ENCODE assay signal across 8 cellular contexts in genomic region chr9:113401027-113401792, GRCh38. TPM values are rescaled to one million over a fixed set of nuclear protein-coding genes. Genes with fewer than 3 reads are reported as not detected.
A peak's percentile ranks its signal among the peaks of the same experiment; 100 is the strongest.
DNase-seq lines count a peak whose midpoint lies in the region; ATAC-seq and TF ChIP-seq lines count a peak whose summit lies in the region.

TSS of gene ALAD (minus strand) at chr9:113401284. CDS start at chr9:113393559, 7,725 bp downstream.

- intact Hi-C loops in activated B cell treated with CpG ODN at 0.5 μM for 24 hours (cut with micrococcal nuclease), result loop anchor here (1.0 to 10.0 kb wide), 11 partner anchors 9 to 257 kb away; partner anchors contain the start of genes C9orf43, FKBP15, POLE3 and SLC31A1

- no peaks in the 10 kb centered on the region for H3K9me3 Mint-ChIP-seq in activated B cell treated with CpG ODN at 0.5 μM for 24 hours

- peaks cover 17% of the 10 kb centered on the region for H3K4me1 Mint-ChIP-seq in activated B cell treated with CpG ODN at 0.5 μM for 24 hours

- peak; percentile 99 for ATAC-seq in GM19023 (IDR thresholded peaks at IDR 0.05; ENCODE audit: unreplicated experiment)
- ATAC-seq in HG03280 (IDR thresholded peaks at IDR 0.05; ENCODE audit: unreplicated experiment), result peak; percentile 100
- ATAC-seq in activated B cell treated with CpG ODN at 0.5 μM for 24 hours (ENCODE audit: low read depth), result peak; percentile 99

- peak within 1 kb of the TSS; percentile 80 for H3K27ac ChIP-seq in caudate nucleus (ENCODE audit: low read depth, low read length)

- peak; percentile 98 for DNase-seq in AG10803 (ENCODE audit: low read depth)
- DNase-seq in NCI-H345 (lab: John Stamatoyannopoulos, UW), result peak; percentile 99
- DNase-seq in activated B cell treated with CpG ODN at 0.5 μM for 24 hours, result peak; percentile 99
- peak; percentile 71 to 100 (median 98) for DNase-seq in caudate nucleus (lab: John Stamatoyannopoulos, UW)
- DNase-seq in iris pigment epithelial cell (ENCODE audit: low read depth), result peak; percentile 98
- peak; percentile 99 for DNase-seq in stimulated activated CD4-positive, alpha-beta T cell treated with anti-CD3 and anti-CD28 coated beads, Interleukin-12 subunit alpha, Interleukin-12 subunit beta, amount 100 ng/mL, for 4 hours

- no peaks in the 10 kb centered on the region for H3K27me3 Mint-ChIP-seq in activated B cell treated with CpG ODN at 0.5 μM for 24 hours

- POLR2A ChIA-PET in activated B cell treated with CpG ODN at 0.5 μM for 24 hours (lab: Charles Lee), result interaction anchor here (0.6 to 3.1 kb wide), 13 partner anchors 9 to 252 kb away, joined by 3 to 61 read pairs (median 6); partner anchors contain the start of genes C9orf43, CDC26, HDHD3 and POLE3

- peak within 1 kb of the TSS; percentile 96 for H3K4me3 Mint-ChIP-seq in activated B cell treated with CpG ODN at 0.5 μM for 24 hours

- H3K36me3 Mint-ChIP-seq in activated B cell treated with CpG ODN at 0.5 μM for 24 hours (ENCODE audit: low read depth), result peaks cover 2% of the 10 kb centered on the region

- CTCF ChIA-PET in activated B cell treated with CpG ODN at 0.5 μM for 24 hours (lab: Charles Lee), result interaction anchor here (0.5 to 3.9 kb wide), 18 partner anchors 9 to 257 kb away, joined by 3 to 32 read pairs (median 4); partner anchors contain the start of genes C9orf43, CDC26, HDHD3 and POLE3

- H3K27ac Mint-ChIP-seq in activated B cell treated with CpG ODN at 0.5 μM for 24 hours, result peak within 1 kb of the TSS; percentile 87

- H3K4me3 ChIP-seq in AG10803 (ENCODE audit: low read length), result peak within 1 kb of the TSS; percentile 95

- peak; percentile 74 for TF ChIP-seq CTCF in AG10803 (conservative IDR thresholded peaks at IDR 0.05; ENCODE audit: low read length)
- no peak for TF ChIP-seq CTCF in activated B cell treated with CpG ODN at 0.5 μM for 24 hours (IDR thresholded peaks at IDR 0.05)

RNA-seq across cellular contexts. Expression of gene ALAD, which starts in this region (rescaled TPM):
- 24.0 and 24.3 TPM in 2 replicates for total RNA-seq in activated B cell treated with CpG ODN at 0.5 μM for 24 hours

Comparison
In these comparisons a context has a peak if more than half of its experiments do, and no peak if none do; other contexts are left out.
1. Peak in every context shown above with its lines: DNase-seq, ATAC-seq, H3K4me3 ChIP-seq and H3K27ac ChIP-seq.